ENCODE assay signal across 19 cellular contexts in the genomic region with DNA sequence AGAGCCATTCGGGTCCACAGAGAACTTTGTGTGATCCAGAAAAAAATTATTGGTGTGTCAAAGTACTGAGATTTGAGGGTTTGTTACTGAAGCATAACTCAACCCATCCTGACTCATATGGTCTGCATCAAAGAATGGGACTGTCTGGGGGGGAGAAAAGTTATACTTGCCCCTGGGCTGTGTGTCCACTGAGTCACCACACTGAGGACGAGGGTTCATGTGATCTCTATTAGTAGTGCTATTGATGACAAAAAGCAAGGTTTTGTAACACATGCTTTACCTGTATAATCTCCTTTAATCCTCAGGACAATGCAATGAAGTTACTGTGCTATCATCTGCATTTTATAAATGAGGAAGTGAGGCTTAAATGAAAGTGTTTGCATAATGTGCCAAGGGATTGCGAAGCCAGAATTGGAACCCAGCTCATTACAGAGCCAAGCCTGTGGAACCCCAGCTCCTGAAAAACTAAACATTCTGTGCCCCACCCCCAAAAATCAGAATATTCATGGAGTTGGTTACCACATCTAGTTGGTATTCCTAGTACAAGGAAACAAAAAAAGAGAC. TPM values are rescaled to one million over a fixed set of nuclear protein-coding genes. Genes with fewer than 3 reads are reported as not detected.
"Had no signal": no experiment of that assay in that cellular context is flagged by ENCODE, and none has a peak within 500 bp of the region (broad histone marks: within the 10 kb centered on the region; RNA-seq: fewer than 3 reads in every experiment).

No MANE protein-coding gene starts in this region.

- DNase-seq: activated CD4-positive, alpha-beta T cell treated with anti-CD3 and anti-CD28 coated beads for 36 hours; activated CD4-positive, alpha-beta T cell treated with anti-CD3 and anti-CD28 coated beads, Interleukin-2, amount 50 U/mL, for 48 hours; activated gamma-delta T cell treated with Interleukin-2 at 50 U/mL for 16 hours; activated T-cell treated with anti-CD3 and anti-CD28 coated beads for 4 hours; dermis blood vessel endothelial cell; effector memory CD4-positive, alpha-beta T cell; foreskin fibroblast; hippocampal formation; right lobe of liver; small intestine; stimulated activated CD4-positive, alpha-beta T cell treated with anti-CD3 and anti-CD28 coated beads, Interleukin-4, amount 100 ng/mL, for 1 hour; stimulated activated naive CD8-positive, alpha-beta T cell treated with anti-CD3 and anti-CD28 coated beads, Interleukin-15, amount 100 ng/mL, for 72 hours; transverse colon had no signal

- H3K79me2 ChIP-seq: parathyroid adenoma had no signal

- H3K4me3 ChIP-seq: cardiac muscle cell, lung, right lobe of liver, suprapubic skin, transverse colon, vagina had no signal

- H3K9ac ChIP-seq: parathyroid adenoma had no signal

- H3K27me3 ChIP-seq: cardiac muscle cell, right lobe of liver, suprapubic skin, transverse colon, vagina had no signal

- H3K9me3 ChIP-seq: right lobe of liver, suprapubic skin, transverse colon, vagina had no signal

- H2AFZ ChIP-seq: parathyroid adenoma had no signal

- H3K36me3 ChIP-seq: cardiac muscle cell, right lobe of liver, suprapubic skin, transverse colon, vagina had no signal

- ATAC-seq: activated CD4-positive, alpha-beta T cell treated with anti-CD3 and anti-CD28 coated beads for 36 hours; right lobe of liver; stimulated activated naive CD8-positive, alpha-beta T cell treated with anti-CD3 and anti-CD28 coated beads, Interleukin-15, amount 100 ng/mL, for 72 hours had no signal

- H3K4me1 ChIP-seq: right lobe of liver, suprapubic skin, transverse colon had no signal

- H3K27ac ChIP-seq: cardiac muscle cell, parathyroid adenoma, right lobe of liver, suprapubic skin, transverse colon, vagina had no signal

RNA-seq across cellular contexts. Expression of gene CCDC149, which starts 31.3 kb away (rescaled TPM):
- total RNA-seq: activated T-helper 1 cell treated with anti-CD3 and anti-CD28 coated beads, Interleukin-12 subunit alpha, Interleukin-12 subunit beta, Interleukin-2, Interleukin-4 antibody, amounts not matched to agents 30 ng/mL and 10 ng/mL and 1 ng/mL, durations not matched to agents 14 hours and 24 hours and 36 hours had no signal
